Comparison of ENCODE assay signal across 1 cellular context in the genomic region with DNA sequence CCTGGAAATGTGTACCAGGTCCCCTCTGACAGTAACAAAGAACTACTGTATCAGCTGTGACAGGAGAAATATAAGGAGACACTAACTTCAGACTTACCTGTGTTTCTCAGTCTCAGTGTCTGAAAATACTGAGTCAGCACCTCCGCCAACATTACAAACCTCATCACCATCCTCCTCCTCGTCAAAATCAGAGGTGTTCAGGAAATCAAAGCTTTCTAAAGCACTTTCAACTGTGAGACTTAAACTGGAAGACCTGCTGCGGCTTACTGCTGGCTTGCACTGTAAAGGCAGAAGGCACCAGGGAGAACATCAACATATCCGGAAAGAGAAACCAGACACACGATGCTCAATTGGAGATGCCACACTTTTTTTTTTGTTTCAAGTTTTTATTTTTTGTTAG.
A peak's percentile ranks its signal among the peaks of the same experiment; 100 is the strongest.
TF ChIP-seq lines count a peak whose summit lies in the region.

No MANE protein-coding gene starts in this region.

TF ChIP-seq in A549, 52 proteins besides CTCF, POLR2A, EP300 and RAD21 (continued from another document):
- TF ChIP-seq MAFK (IDR thresholded peaks at IDR 0.05; ENCODE audit: partially characterized antibody): peak; percentile 70
- no peak for TF ChIP-seq MYC (IDR thresholded peaks at IDR 0.05; ENCODE audit: borderline replicate concordance, low read length)
- TF ChIP-seq PHF8 (IDR thresholded peaks at IDR 0.05; ENCODE audit: borderline replicate concordance, low read depth): no peak
- no peak for TF ChIP-seq CEBPB (IDR thresholded peaks at IDR 0.05)
- no peak for TF ChIP-seq JUN (IDR thresholded peaks at IDR 0.05)
- no peak for TF ChIP-seq ESRRA (IDR thresholded peaks at IDR 0.05; ENCODE audit: borderline replicate concordance, low read length)
TF ChIP-seq in A549: peak in this region for 1.
